Comparison of ENCODE assay signal across 8 cellular contexts in genomic region chr13:75258159-75258782, GRCh38.
DNase-seq lines count a peak whose midpoint lies in the region; ATAC-seq and TF ChIP-seq lines count a peak whose summit lies in the region.

No MANE protein-coding gene starts in this region.

- no peak overlapping the region for H3K4me3 Mint-ChIP-seq in CD14-positive monocyte

- H3K9me3 Mint-ChIP-seq in CD14-positive monocyte = no peaks in the 10 kb centered on the region

- H3K27ac Mint-ChIP-seq in CD14-positive monocyte = no peak overlapping the region

- no peaks in the 10 kb centered on the region for H3K36me3 Mint-ChIP-seq in CD14-positive monocyte

- no peak for ATAC-seq in stimulated activated naive CD8-positive, alpha-beta T cell treated with anti-CD3 and anti-CD28 coated beads, Interleukin-15, Interleukin-2, amounts not matched to agents 100 U/mL and 50 U/mL, for 24 hours

- TF ChIP-seq CTCF in CD14-positive monocyte (IDR thresholded peaks at IDR 0.05) (peak; percentile 20), GM20000 (IDR thresholded peaks at IDR 0.05; ENCODE audit: extremely low read depth, missing control alignments) (peak; percentile 8)

- H3K27me3 Mint-ChIP-seq in CD14-positive monocyte (ENCODE audit: low read depth in 3 of 3) = peaks cover 2 to 3% (median 3%) of the 10 kb centered on the region in 3 donors

- no peak for DNase-seq in CD14-positive monocyte (ENCODE audit: low spot score)
- DNase-seq in GM20000 (ENCODE audit: low spot score) = no peak
- peak; percentile 43 for DNase-seq in NCI-H1092 treated with DMSO at 0.1 percent for 48 hours (lab: John Stamatoyannopoulos, UW)
- DNase-seq in astrocyte of the hippocampus (ENCODE audit: low read depth, low spot score) = peak; percentile 69
- DNase-seq in left kidney (ENCODE audit: low read depth, low spot score) = peak; percentile 69
- no peak for DNase-seq in mesenteric fat pad (ENCODE audit: low spot score)
- no peak for DNase-seq in stimulated activated naive CD8-positive, alpha-beta T cell treated with anti-CD3 and anti-CD28 coated beads, Interleukin-15, Interleukin-2, amounts not matched to agents 100 U/mL and 50 U/mL, for 24 hours
- DNase-seq in islet precursor cell = no peak

- H3K4me1 Mint-ChIP-seq in CD14-positive monocyte = no peaks in the 10 kb centered on the region

- intact Hi-C loops in CD14-positive monocyte (cut with micrococcal nuclease) = no loop called here

Comparison
In these comparisons a context has a peak if more than half of its experiments do, and no peak if none do; other contexts are left out.
1. DNase-seq: peak in NCI-H1092 treated with DMSO at 0.1 percent for 48 hours (single experiment), astrocyte of the hippocampus (single experiment) and left kidney (single experiment); none in CD14-positive monocyte (single experiment), GM20000 (single experiment), mesenteric fat pad (single experiment), stimulated activated naive CD8-positive, alpha-beta T cell treated with anti-CD3 and anti-CD28 coated beads, Interleukin-15, Interleukin-2, amounts not matched to agents 100 U/mL and 50 U/mL, for 24 hours (single experiment) and islet precursor cell (single experiment).